8 cellular contexts compared by ENCODE assay signal in the genomic region with DNA sequence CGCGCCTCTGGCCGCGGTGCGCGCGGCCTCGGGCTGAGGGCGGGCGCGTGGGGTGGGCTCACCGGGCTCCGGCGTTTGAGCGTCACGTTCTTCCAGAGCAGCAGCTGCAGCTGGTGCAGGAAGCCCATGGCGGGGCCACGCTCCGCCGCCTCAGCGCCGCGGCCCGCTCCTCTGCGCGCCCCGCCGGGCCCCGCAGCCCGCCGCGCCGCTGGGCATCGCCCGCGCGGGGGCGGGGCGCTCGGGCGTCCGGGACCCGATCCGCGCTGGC. TPM values are rescaled to one million over a fixed set of nuclear protein-coding genes. Genes with fewer than 3 reads are reported as not detected.
DNase-seq lines count a peak whose midpoint lies in the region; ATAC-seq and TF ChIP-seq lines count a peak whose summit lies in the region.

A gene with protein sequence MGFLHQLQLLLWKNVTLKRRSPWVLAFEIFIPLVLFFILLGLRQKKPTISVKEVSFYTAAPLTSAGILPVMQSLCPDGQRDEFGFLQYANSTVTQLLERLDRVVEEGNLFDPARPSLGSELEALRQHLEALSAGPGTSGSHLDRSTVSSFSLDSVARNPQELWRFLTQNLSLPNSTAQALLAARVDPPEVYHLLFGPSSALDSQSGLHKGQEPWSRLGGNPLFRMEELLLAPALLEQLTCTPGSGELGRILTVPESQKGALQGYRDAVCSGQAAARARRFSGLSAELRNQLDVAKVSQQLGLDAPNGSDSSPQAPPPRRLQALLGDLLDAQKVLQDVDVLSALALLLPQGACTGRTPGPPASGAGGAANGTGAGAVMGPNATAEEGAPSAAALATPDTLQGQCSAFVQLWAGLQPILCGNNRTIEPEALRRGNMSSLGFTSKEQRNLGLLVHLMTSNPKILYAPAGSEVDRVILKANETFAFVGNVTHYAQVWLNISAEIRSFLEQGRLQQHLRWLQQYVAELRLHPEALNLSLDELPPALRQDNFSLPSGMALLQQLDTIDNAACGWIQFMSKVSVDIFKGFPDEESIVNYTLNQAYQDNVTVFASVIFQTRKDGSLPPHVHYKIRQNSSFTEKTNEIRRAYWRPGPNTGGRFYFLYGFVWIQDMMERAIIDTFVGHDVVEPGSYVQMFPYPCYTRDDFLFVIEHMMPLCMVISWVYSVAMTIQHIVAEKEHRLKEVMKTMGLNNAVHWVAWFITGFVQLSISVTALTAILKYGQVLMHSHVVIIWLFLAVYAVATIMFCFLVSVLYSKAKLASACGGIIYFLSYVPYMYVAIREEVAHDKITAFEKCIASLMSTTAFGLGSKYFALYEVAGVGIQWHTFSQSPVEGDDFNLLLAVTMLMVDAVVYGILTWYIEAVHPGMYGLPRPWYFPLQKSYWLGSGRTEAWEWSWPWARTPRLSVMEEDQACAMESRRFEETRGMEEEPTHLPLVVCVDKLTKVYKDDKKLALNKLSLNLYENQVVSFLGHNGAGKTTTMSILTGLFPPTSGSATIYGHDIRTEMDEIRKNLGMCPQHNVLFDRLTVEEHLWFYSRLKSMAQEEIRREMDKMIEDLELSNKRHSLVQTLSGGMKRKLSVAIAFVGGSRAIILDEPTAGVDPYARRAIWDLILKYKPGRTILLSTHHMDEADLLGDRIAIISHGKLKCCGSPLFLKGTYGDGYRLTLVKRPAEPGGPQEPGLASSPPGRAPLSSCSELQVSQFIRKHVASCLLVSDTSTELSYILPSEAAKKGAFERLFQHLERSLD (N-terminal part only) (minus strand): TSS at position 225 of the 268 bp plus-strand sequence. CDS start 97 bp downstream, at position 128.

- peaks cover 0 to 1% (median 0%) of the 10 kb centered on the region in 3 donors for H3K36me3 Mint-ChIP-seq in CD8-positive, alpha-beta memory T cell
- no peaks in the 10 kb centered on the region for H3K36me3 Mint-ChIP-seq in endodermal cell (ENCODE audit: low read depth)
- H3K36me3 Mint-ChIP-seq in naive thymus-derived CD8-positive, alpha-beta T cell: no peaks in the 10 kb centered on the region

- H3K4me1 Mint-ChIP-seq in CD8-positive, alpha-beta memory T cell: peaks cover 36 to 72% (median 40%) of the 10 kb centered on the region in 3 donors
- no peaks in the 10 kb centered on the region for H3K4me1 Mint-ChIP-seq in endodermal cell
- peaks cover 17 to 60% (median 50%) of the 10 kb centered on the region in 4 donors for H3K4me1 Mint-ChIP-seq in naive thymus-derived CD8-positive, alpha-beta T cell

- H2AFZ ChIP-seq in OCI-LY3 (ENCODE audit: low read depth, low read length): peak within 1 kb of the TSS; percentile 62; the same call in 1 of the 2 replicates

- H3K4me2 ChIP-seq in OCI-LY3 (ENCODE audit: low read length): peak within 1 kb of the TSS; percentile 97

- H3K9me3 ChIP-seq in CD8-positive, alpha-beta memory T cell (ENCODE audit: low read length): no peaks in the 10 kb centered on the region
- H3K9me3 ChIP-seq in OCI-LY3 (ENCODE audit: insufficient read depth, low read length) (no peaks in the 10 kb centered on the region), endodermal cell (ENCODE audit: control insufficient read depth, low read length) (no peaks in the 10 kb centered on the region)

- H3K36me3 ChIP-seq in CD8-positive, alpha-beta memory T cell (ENCODE audit: insufficient read depth, low read length): no peaks in the 10 kb centered on the region
- H3K36me3 ChIP-seq in OCI-LY3 (replicated peaks; ENCODE audit: low read depth, low read length) (no peaks in the 10 kb centered on the region), endodermal cell (ENCODE audit: control insufficient read depth, insufficient read depth, low read length) (no peaks in the 10 kb centered on the region)

- no peaks in the 10 kb centered on the region for H3K27me3 Mint-ChIP-seq in CD8-positive, alpha-beta memory T cell
- H3K27me3 Mint-ChIP-seq in endodermal cell (ENCODE audit: insufficient read depth): peaks cover 15% of the 10 kb centered on the region
- no peaks in the 10 kb centered on the region for H3K27me3 Mint-ChIP-seq in naive thymus-derived CD8-positive, alpha-beta T cell

- H3K27ac ChIP-seq in CD8-positive, alpha-beta memory T cell (ENCODE audit: low read depth, low read length): peak within 1 kb of the TSS; percentile 61
- no peak within 1 kb of the TSS for H3K27ac ChIP-seq in OCI-LY3 (ENCODE audit: low read length)
- H3K27ac ChIP-seq in endodermal cell (ENCODE audit: low read depth, low read length): no peak within 1 kb of the TSS

- no peak for ATAC-seq in naive thymus-derived CD8-positive, alpha-beta T cell
- ATAC-seq in HG03354 (IDR thresholded peaks at IDR 0.05; ENCODE audit: poor library complexity, severe bottlenecking, unreplicated experiment): no peak

- 0% methylated on average over 19 to 45 of the region's 45 CpGs for WGBS in endodermal cell (ENCODE audit: insufficient coverage in 1 of 2, insufficient read length in 1 of 2), 2 experiments

- peak within 1 kb of the TSS; percentile 74 for H3K4me3 ChIP-seq in CD8-positive, alpha-beta memory T cell (ENCODE audit: low read length)
- peak within 1 kb of the TSS; percentile 88 for H3K4me3 ChIP-seq in OCI-LY3 (ENCODE audit: low read length)
- peak within 1 kb of the TSS; percentile 81 for H3K4me3 ChIP-seq in endodermal cell (ENCODE audit: low read length)

- peaks cover 55% of the 10 kb centered on the region for H3K4me1 ChIP-seq in CD8-positive, alpha-beta memory T cell (ENCODE audit: insufficient read depth, low read length)
- H3K4me1 ChIP-seq in OCI-LY3 (ENCODE audit: low read length) (peaks cover 33% of the 10 kb centered on the region), endodermal cell (ENCODE audit: control insufficient read depth, insufficient read depth, low read length) (no peaks in the 10 kb centered on the region)

- POLR2A ChIA-PET in CD8-positive, alpha-beta memory T cell (lab: Charles Lee): interaction anchor here (2.1 kb wide), 1 partner anchor 32 kb away, joined by 6 read pairs; a partner anchor contains a TSS
- POLR2A ChIA-PET in naive thymus-derived CD8-positive, alpha-beta T cell (lab: Charles Lee): interaction anchor here (1.0 to 4.9 kb wide), 4 partner anchors 9 to 221 kb away, joined by 3 to 26 read pairs (median 8); a partner anchor contains a TSS

- no peak for DNase-seq in CD8-positive, alpha-beta memory T cell
- DNase-seq in endodermal cell (no peak), DMS53 treated with DMSO at 0.1 percent for 48 hours (lab: John Stamatoyannopoulos, UW; ENCODE audit: unreplicated experiment) (no peak), GOT3 (lab: John Stamatoyannopoulos, UW) (no peak), activated gamma-delta T cell (lab: John Stamatoyannopoulos, UW) (no peak)
- DNase-seq in naive thymus-derived CD8-positive, alpha-beta T cell: no peak

- H3K79me2 ChIP-seq in OCI-LY3 (ENCODE audit: low read length): no peaks in the 10 kb centered on the region

- H3K9me3 Mint-ChIP-seq in CD8-positive, alpha-beta memory T cell: no peaks in the 10 kb centered on the region
- H3K9me3 Mint-ChIP-seq in endodermal cell: no peaks in the 10 kb centered on the region
- H3K9me3 Mint-ChIP-seq in naive thymus-derived CD8-positive, alpha-beta T cell: no peaks in the 10 kb centered on the region

- no peaks in the 10 kb centered on the region for H3K27me3 ChIP-seq in CD8-positive, alpha-beta memory T cell (ENCODE audit: insufficient read depth, low read length, poor library complexity, severe bottlenecking)
- H3K27me3 ChIP-seq in OCI-LY3 (ENCODE audit: low read depth, low read length): peaks cover 6% of the 10 kb centered on the region
- peaks cover 17% of the 10 kb centered on the region for H3K27me3 ChIP-seq in endodermal cell (ENCODE audit: control insufficient read depth, insufficient read depth, low read length, poor library complexity, severe bottlenecking)

- no peaks in the 10 kb centered on the region for H4K20me1 ChIP-seq in OCI-LY3 (ENCODE audit: insufficient read depth, low read length)

- H3K27ac Mint-ChIP-seq in CD8-positive, alpha-beta memory T cell: peak within 1 kb of the TSS; percentile 73 to 96 (median 88)
- no peak within 1 kb of the TSS for H3K27ac Mint-ChIP-seq in endodermal cell
- peak within 1 kb of the TSS in 9 of 10 donors; percentile 53 to 89 (median 75) for H3K27ac Mint-ChIP-seq in naive thymus-derived CD8-positive, alpha-beta T cell

- H3K9ac ChIP-seq in OCI-LY3 (ENCODE audit: low read length) (peak within 1 kb of the TSS; percentile 64), endodermal cell (ENCODE audit: extremely low read depth, low read length, poor library complexity, severe bottlenecking) (no peak within 1 kb of the TSS)

- CTCF ChIA-PET in CD8-positive, alpha-beta memory T cell (lab: Charles Lee): interaction anchor here (1.3 to 7.8 kb wide), 17 partner anchors 7 to 227 kb away, joined by 3 to 72 read pairs (median 5); a partner anchor contains a TSS

- H3K4me3 Mint-ChIP-seq in CD8-positive, alpha-beta memory T cell: peak within 1 kb of the TSS; percentile 84 to 95 (median 90)
- H3K4me3 Mint-ChIP-seq in endodermal cell: peak within 1 kb of the TSS; percentile 53
- peak within 1 kb of the TSS; percentile 76 to 91 (median 86) for H3K4me3 Mint-ChIP-seq in naive thymus-derived CD8-positive, alpha-beta T cell

- TF ChIP-seq CTCF in OCI-LY3 (IDR thresholded peaks at IDR 0.05; ENCODE audit: low read depth, low read length) (no peak), endodermal cell (conservative IDR thresholded peaks at IDR 0.05) (no peak)

RNA-seq across cellular contexts. Expression of the gene that starts here (rescaled TPM):
- 10 to 100 TPM; 15.9 to 20.7 TPM for total RNA-seq in CD8-positive, alpha-beta memory T cell
- polyA plus RNA-seq in CD8-positive, alpha-beta memory T cell: 20.2 TPM
- 10 to 100 TPM; 21.5 to 30.0 TPM for total RNA-seq in endodermal cell
- 34.8 TPM for polyA plus RNA-seq in endodermal cell (2013, experiment 1 of 2)
- polyA plus RNA-seq in endodermal cell (2013, experiment 2 of 2): 30.9 TPM
- 10 to 100 TPM; 37.0 to 41.5 TPM for total RNA-seq in naive thymus-derived CD8-positive, alpha-beta T cell
- 1 to 10 TPM; 3.9 to 9.4 (median 4.7) TPM for polyA plus RNA-seq in naive thymus-derived CD8-positive, alpha-beta T cell
